24 cellular contexts compared by ENCODE assay signal in the genomic region with DNA sequence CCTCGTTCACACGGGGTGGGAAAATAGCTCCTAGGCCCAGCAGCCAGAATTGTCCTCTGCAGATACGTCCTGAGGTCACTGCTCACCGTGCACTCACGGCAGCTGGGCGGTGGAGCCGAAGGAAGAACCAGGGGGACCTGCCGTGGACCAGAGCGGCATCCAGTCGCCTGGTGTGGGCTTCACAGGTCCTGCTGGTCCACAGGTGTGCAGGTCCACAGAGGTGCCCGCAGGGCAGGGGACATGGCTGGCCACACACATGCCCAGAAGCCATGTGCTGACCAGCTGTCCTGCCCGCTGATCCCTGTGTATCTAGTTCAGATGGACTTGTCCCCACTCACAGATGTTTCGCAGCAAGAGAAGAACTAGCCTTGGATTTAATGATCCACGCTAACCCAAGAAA. TPM values are rescaled to one million over a fixed set of nuclear protein-coding genes. Genes with fewer than 3 reads are reported as not detected.
DNase-seq lines count a peak whose midpoint lies in the region; ATAC-seq and TF ChIP-seq lines count a peak whose summit lies in the region.
"Had no signal": no experiment of that assay in that cellular context is flagged by ENCODE, and none has a peak within 500 bp of the region (broad histone marks: within the 10 kb centered on the region; RNA-seq: fewer than 3 reads in every experiment).

No MANE protein-coding gene starts in this region.

- intact Hi-C loops in natural killer cell (cut with micrococcal nuclease): no loop called here

- H3K27ac Mint-ChIP-seq in natural killer cell treated with Interleukin-12 subunit alpha and Interleukin-12 subunit beta and Interleukin-15 and Interleukin-18, amount 100 ng/mL, for 72 hours: peak overlapping the region; percentile 15 to 35
- H3K27ac Mint-ChIP-seq in natural killer cell: no peak overlapping the region
- peak overlapping the region; percentile 96 for H3K27ac Mint-ChIP-seq in WTC11
- peak overlapping the region; percentile 45 for H3K27ac Mint-ChIP-seq in glutamatergic neuron (ENCODE audit: unreplicated experiment)
- peak overlapping the region; percentile 73 for H3K27ac Mint-ChIP-seq in type B pancreatic cell
- H3K27ac Mint-ChIP-seq: B cell had no signal

- CTCF ChIA-PET in WTC11 (lab: Charles Lee): no interaction called here

- no peak overlapping the region for H3K4me3 Mint-ChIP-seq in natural killer cell treated with Interleukin-12 subunit alpha and Interleukin-12 subunit beta and Interleukin-15 and Interleukin-18, amount 100 ng/mL, for 72 hours
- H3K4me3 Mint-ChIP-seq in natural killer cell (no peak overlapping the region), WTC11 (no peak overlapping the region), glutamatergic neuron (ENCODE audit: unreplicated experiment) (peak overlapping the region; percentile 27), type B pancreatic cell (no peak overlapping the region)
- H3K4me3 Mint-ChIP-seq: B cell had no signal

- POLR2A ChIA-PET in WTC11 (lab: Charles Lee): no interaction called here

- ATAC-seq in natural killer cell treated with Interleukin-12 subunit alpha and Interleukin-12 subunit beta and Interleukin-15 and Interleukin-18, amount 100 ng/mL, for 72 hours: no peak
- no peak for ATAC-seq in natural killer cell
- ATAC-seq in WTC11: no peak
- ATAC-seq in GM19455 (IDR thresholded peaks at IDR 0.05; ENCODE audit: unreplicated experiment): no peak
- ATAC-seq in HG03095 (IDR thresholded peaks at IDR 0.05; ENCODE audit: unreplicated experiment): no peak
- ATAC-seq: A549 had no signal

- H3K4me1 Mint-ChIP-seq in natural killer cell treated with Interleukin-12 subunit alpha and Interleukin-12 subunit beta and Interleukin-15 and Interleukin-18, amount 100 ng/mL, for 72 hours (ENCODE audit: low read depth in 2 of 2): peaks cover 17% of the 10 kb centered on the region in 2 donors
- peaks cover 18 to 26% of the 10 kb centered on the region in 2 donors for H3K4me1 Mint-ChIP-seq in natural killer cell
- H3K4me1 Mint-ChIP-seq in WTC11: no peaks in the 10 kb centered on the region
- H3K4me1 Mint-ChIP-seq in glutamatergic neuron (ENCODE audit: low read depth, unreplicated experiment): peaks cover 5% of the 10 kb centered on the region
- H3K4me1 Mint-ChIP-seq in type B pancreatic cell (ENCODE audit: unreplicated experiment): peaks cover 3% of the 10 kb centered on the region

- no peak for DNase-seq in natural killer cell treated with Interleukin-12 subunit alpha and Interleukin-12 subunit beta and Interleukin-15 and Interleukin-18, amount 100 ng/mL, for 72 hours (ENCODE audit: low spot score)
- no peak for DNase-seq in natural killer cell
- no peak for DNase-seq in WTC11 (ENCODE audit: low spot score)
- DNase-seq in glutamatergic neuron: no peak
- DNase-seq in type B pancreatic cell (ENCODE audit: extremely low spot score, unreplicated experiment): no peak
- DNase-seq in stimulated activated CD8-positive, alpha-beta memory T cell treated with anti-CD3 and anti-CD28 coated beads, Interleukin-4, amount 100 ng/mL, for 48 hours: no peak
- DNase-seq: CD4-positive, CD25-positive, alpha-beta regulatory T cell; COR-L47; DMS79; GOT3; MG63; NCI-H1048; NCI-H1417 treated with DMSO at 0.1 percent for 48 hours; NCI-H187; NCI-H446; NCI-H526; OCI-M1; SIG-M5 had no signal

- peaks cover 0 to 8% of the 10 kb centered on the region in 2 donors for H3K27me3 Mint-ChIP-seq in natural killer cell treated with Interleukin-12 subunit alpha and Interleukin-12 subunit beta and Interleukin-15 and Interleukin-18, amount 100 ng/mL, for 72 hours
- H3K27me3 Mint-ChIP-seq in natural killer cell (ENCODE audit: low read depth in 2 of 2): peaks cover 2 to 18% of the 10 kb centered on the region in 2 donors
- H3K27me3 Mint-ChIP-seq in WTC11 (ENCODE audit: low read depth): peaks cover 17% of the 10 kb centered on the region
- peaks cover 13% of the 10 kb centered on the region for H3K27me3 Mint-ChIP-seq in glutamatergic neuron (ENCODE audit: unreplicated experiment)
- H3K27me3 Mint-ChIP-seq in type B pancreatic cell: peaks cover 9% of the 10 kb centered on the region

- TF ChIP-seq CTCF in natural killer cell (IDR thresholded peaks at IDR 0.05) (no peak), WTC11 (IDR thresholded peaks at IDR 0.05) (no peak), glutamatergic neuron (IDR thresholded peaks at IDR 0.05; ENCODE audit: partially characterized antibody, unreplicated experiment) (no peak), type B pancreatic cell (conservative IDR thresholded peaks at IDR 0.05) (no peak)

- peaks cover 3% of the 10 kb centered on the region for H3K9me3 Mint-ChIP-seq in natural killer cell treated with Interleukin-12 subunit alpha and Interleukin-12 subunit beta and Interleukin-15 and Interleukin-18, amount 100 ng/mL, for 72 hours
- H3K9me3 Mint-ChIP-seq in natural killer cell (no peaks in the 10 kb centered on the region), WTC11 (peaks cover 12% of the 10 kb centered on the region), glutamatergic neuron (ENCODE audit: unreplicated experiment) (peaks cover 24% of the 10 kb centered on the region), type B pancreatic cell (peaks cover 9% of the 10 kb centered on the region)

- H3K36me3 Mint-ChIP-seq in natural killer cell treated with Interleukin-12 subunit alpha and Interleukin-12 subunit beta and Interleukin-15 and Interleukin-18, amount 100 ng/mL, for 72 hours: peaks cover 6% of the 10 kb centered on the region
- H3K36me3 Mint-ChIP-seq in natural killer cell (no peaks in the 10 kb centered on the region), WTC11 (peaks cover 15% of the 10 kb centered on the region), glutamatergic neuron (ENCODE audit: unreplicated experiment) (peaks cover 31% of the 10 kb centered on the region), type B pancreatic cell (peaks cover 12% of the 10 kb centered on the region)
- H3K36me3 Mint-ChIP-seq: CD4-positive, CD25-positive, alpha-beta regulatory T cell had no signal

TF ChIP-seq in WTC11, 78 proteins besides CTCF, POLR2A, EP300 and RAD21 (continues in another document):
- TF ChIP-seq, protein P1, sequence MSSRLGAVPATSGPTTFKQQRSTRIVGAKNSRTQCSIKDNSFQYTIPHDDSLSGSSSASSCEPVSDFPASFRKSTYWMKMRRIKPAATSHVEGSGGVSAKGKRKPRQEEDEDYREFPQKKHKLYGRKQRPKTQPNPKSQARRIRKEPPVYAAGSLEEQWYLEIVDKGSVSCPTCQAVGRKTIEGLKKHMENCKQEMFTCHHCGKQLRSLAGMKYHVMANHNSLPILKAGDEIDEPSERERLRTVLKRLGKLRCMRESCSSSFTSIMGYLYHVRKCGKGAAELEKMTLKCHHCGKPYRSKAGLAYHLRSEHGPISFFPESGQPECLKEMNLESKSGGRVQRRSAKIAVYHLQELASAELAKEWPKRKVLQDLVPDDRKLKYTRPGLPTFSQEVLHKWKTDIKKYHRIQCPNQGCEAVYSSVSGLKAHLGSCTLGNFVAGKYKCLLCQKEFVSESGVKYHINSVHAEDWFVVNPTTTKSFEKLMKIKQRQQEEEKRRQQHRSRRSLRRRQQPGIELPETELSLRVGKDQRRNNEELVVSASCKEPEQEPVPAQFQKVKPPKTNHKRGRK (CRISPR knock-in tag; IDR thresholded peaks at IDR 0.05; ENCODE audit: borderline replicate concordance): no peak
- TF ChIP-seq, protein P2, sequence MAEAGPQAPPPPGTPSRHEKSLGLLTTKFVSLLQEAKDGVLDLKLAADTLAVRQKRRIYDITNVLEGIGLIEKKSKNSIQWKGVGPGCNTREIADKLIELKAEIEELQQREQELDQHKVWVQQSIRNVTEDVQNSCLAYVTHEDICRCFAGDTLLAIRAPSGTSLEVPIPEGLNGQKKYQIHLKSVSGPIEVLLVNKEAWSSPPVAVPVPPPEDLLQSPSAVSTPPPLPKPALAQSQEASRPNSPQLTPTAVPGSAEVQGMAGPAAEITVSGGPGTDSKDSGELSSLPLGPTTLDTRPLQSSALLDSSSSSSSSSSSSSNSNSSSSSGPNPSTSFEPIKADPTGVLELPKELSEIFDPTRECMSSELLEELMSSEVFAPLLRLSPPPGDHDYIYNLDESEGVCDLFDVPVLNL (CRISPR knock-in tag; IDR thresholded peaks at IDR 0.05; ENCODE audit: borderline replicate concordance, low read depth): no peak
- no peak for TF ChIP-seq SMAD3 (CRISPR knock-in tag; IDR thresholded peaks at IDR 0.05; ENCODE audit: borderline replicate concordance)
- no peak for TF ChIP-seq TCF7 (CRISPR knock-in tag; IDR thresholded peaks at IDR 0.05; ENCODE audit: low read depth)
- TF ChIP-seq, protein P3, sequence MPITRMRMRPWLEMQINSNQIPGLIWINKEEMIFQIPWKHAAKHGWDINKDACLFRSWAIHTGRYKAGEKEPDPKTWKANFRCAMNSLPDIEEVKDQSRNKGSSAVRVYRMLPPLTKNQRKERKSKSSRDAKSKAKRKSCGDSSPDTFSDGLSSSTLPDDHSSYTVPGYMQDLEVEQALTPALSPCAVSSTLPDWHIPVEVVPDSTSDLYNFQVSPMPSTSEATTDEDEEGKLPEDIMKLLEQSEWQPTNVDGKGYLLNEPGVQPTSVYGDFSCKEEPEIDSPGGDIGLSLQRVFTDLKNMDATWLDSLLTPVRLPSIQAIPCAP (CRISPR knock-in tag; IDR thresholded peaks at IDR 0.05): no peak

RNA-seq across cellular contexts. Expression of gene PKP3, which starts 10.6 kb away (rescaled TPM):
- not detected for total RNA-seq in natural killer cell treated with Interleukin-12 subunit alpha and Interleukin-12 subunit beta and Interleukin-15 and Interleukin-18, amount 100 ng/mL, for 72 hours
- total RNA-seq in natural killer cell (under 1 TPM in 2 of 3 donors, not detected in 1; 0.29 to 0.56 TPM), WTC11 (2021) (17.3 to 23.4 TPM (median 21.4 TPM) in 3 replicates), glutamatergic neuron (ENCODE audit: unreplicated experiment) (not detected), type B pancreatic cell (ENCODE audit: low replicate concordance) (51.6 and 156 TPM in 2 replicates)
- total RNA-seq: B cell had no signal

RNA-seq across cellular contexts. Expression of gene B4GALNT4, which starts 14.1 kb away (rescaled TPM):
- total RNA-seq in natural killer cell treated with Interleukin-12 subunit alpha and Interleukin-12 subunit beta and Interleukin-15 and Interleukin-18, amount 100 ng/mL, for 72 hours: under 1 TPM in 1 of 2 donors, not detected in 1; 0.50 TPM
- total RNA-seq in natural killer cell (1 to 10 TPM in 2 of 3 donors, under 1 TPM in 1; 0.66 to 1.5 (median 1.5) TPM), WTC11 (2021) (88.0 to 113 TPM (median 97.8 TPM) in 3 replicates), glutamatergic neuron (ENCODE audit: unreplicated experiment) (418 TPM), type B pancreatic cell (ENCODE audit: low replicate concordance) (95.0 and 185 TPM in 2 replicates)
- total RNA-seq: B cell, RPMI7951 had no signal

RNA-seq across cellular contexts. Expression of gene SIGIRR, which starts 31.4 kb away (rescaled TPM):
- 10 to 100 TPM; 39.0 to 44.9 TPM for total RNA-seq in natural killer cell treated with Interleukin-12 subunit alpha and Interleukin-12 subunit beta and Interleukin-15 and Interleukin-18, amount 100 ng/mL, for 72 hours
- total RNA-seq in natural killer cell: 100 to 1,000 TPM; 619 to 690 (median 666) TPM
- 85.2 to 98.9 TPM (median 91.8 TPM) in 3 replicates for total RNA-seq in WTC11 (2021)
- total RNA-seq in glutamatergic neuron (ENCODE audit: unreplicated experiment): 26.5 TPM
- total RNA-seq in type B pancreatic cell (ENCODE audit: low replicate concordance): 36.2 and 44.0 TPM in 2 replicates

RNA-seq across cellular contexts. Expression of gene ANO9, which starts 58.4 kb away (rescaled TPM):
- 1 to 10 TPM; 2.4 to 6.7 TPM for total RNA-seq in natural killer cell treated with Interleukin-12 subunit alpha and Interleukin-12 subunit beta and Interleukin-15 and Interleukin-18, amount 100 ng/mL, for 72 hours
- 10 to 100 TPM; 15.1 to 21.3 (median 15.1) TPM for total RNA-seq in natural killer cell
- 13.2 to 17.6 TPM (median 16.6 TPM) in 3 replicates for total RNA-seq in WTC11 (2021)
- total RNA-seq in glutamatergic neuron (ENCODE audit: unreplicated experiment): 1.8 TPM
- total RNA-seq in type B pancreatic cell (ENCODE audit: low replicate concordance): 25.3 and 66.6 TPM in 2 replicates
- total RNA-seq: LHCN-M2, RPMI7951 had no signal

Comparison
In these comparisons a context has a peak if more than half of its experiments do, and no peak if none do; other contexts are left out.
1. H3K27ac Mint-ChIP-seq: peak in natural killer cell treated with Interleukin-12 subunit alpha and Interleukin-12 subunit beta and Interleukin-15 and Interleukin-18, amount 100 ng/mL, for 72 hours (2 of 2), WTC11 (single experiment), glutamatergic neuron (single experiment) and type B pancreatic cell (single experiment); none in natural killer cell (0 of 2).
2. RNA of gene PKP3, which starts 10.6 kb away (total RNA-seq): 51.6 to 156 TPM in type B pancreatic cell and 17.3 to 23.4 TPM in WTC11; 0.29 to 0.56 TPM in natural killer cell, not detected in glutamatergic neuron (single experiment) and not detected in natural killer cell treated with Interleukin-12 subunit alpha and Interleukin-12 subunit beta and Interleukin-15 and Interleukin-18, amount 100 ng/mL, for 72 hours; every median in the first group is over 10 times any median in the second.
3. RNA of gene B4GALNT4, which starts 14.1 kb away (total RNA-seq): 418 TPM in glutamatergic neuron (single experiment), 95.0 to 185 TPM in type B pancreatic cell and 88.0 to 113 TPM in WTC11; 0.66 to 1.5 TPM in natural killer cell and 0.50 TPM in natural killer cell treated with Interleukin-12 subunit alpha and Interleukin-12 subunit beta and Interleukin-15 and Interleukin-18, amount 100 ng/mL, for 72 hours; every median in the first group is over 10 times any median in the second.